ENCODE assay signal across 1 cellular context in the genomic region with DNA sequence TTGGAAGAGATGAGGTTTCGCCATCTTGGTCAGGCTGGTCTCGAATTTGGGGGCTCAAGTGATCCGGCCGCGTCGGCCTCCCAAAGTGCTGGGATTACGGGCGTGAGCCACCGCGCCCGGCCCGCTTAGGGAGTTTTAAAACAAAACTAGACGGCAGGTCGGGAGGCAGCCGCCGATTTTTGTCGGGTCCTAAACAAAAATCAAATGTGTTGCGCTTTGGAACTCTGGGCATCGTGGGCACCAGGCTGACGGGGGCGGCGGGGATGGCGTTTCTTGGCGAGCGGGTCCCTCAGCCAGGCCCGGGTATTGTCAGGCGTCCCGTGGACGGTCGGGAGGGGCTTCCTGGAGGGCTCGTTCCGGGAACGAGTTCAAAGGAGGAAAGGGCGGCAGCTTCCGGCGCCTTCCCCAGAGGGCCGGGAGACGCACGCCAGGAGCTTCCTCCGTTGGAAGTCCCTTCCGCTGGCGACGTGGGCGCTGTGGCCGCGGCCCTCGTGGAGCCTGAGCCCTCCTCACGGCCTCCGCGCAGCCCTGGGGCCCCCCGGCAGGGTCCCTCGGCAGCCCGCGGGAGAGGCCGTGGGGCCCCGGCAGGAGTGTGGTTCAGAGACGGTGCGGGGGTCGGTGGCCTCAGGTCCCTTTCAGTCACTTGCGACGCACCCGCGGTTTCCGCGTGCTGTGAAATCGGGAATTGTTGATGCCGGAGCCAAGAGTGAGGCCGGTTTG.
TF ChIP-seq lines count a peak whose summit lies in the region.

No MANE protein-coding gene starts in this region.

TF ChIP-seq in HepG2, 621 proteins besides CTCF, POLR2A, EP300 and RAD21 (continued from another document and continues in another):
- TF ChIP-seq, protein P1, sequence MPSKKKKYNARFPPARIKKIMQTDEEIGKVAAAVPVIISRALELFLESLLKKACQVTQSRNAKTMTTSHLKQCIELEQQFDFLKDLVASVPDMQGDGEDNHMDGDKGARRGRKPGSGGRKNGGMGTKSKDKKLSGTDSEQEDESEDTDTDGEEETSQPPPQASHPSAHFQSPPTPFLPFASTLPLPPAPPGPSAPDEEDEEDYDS (CRISPR knock-in tag; IDR thresholded peaks at IDR 0.05): peak; percentile 73
- TF ChIP-seq, protein P2, sequence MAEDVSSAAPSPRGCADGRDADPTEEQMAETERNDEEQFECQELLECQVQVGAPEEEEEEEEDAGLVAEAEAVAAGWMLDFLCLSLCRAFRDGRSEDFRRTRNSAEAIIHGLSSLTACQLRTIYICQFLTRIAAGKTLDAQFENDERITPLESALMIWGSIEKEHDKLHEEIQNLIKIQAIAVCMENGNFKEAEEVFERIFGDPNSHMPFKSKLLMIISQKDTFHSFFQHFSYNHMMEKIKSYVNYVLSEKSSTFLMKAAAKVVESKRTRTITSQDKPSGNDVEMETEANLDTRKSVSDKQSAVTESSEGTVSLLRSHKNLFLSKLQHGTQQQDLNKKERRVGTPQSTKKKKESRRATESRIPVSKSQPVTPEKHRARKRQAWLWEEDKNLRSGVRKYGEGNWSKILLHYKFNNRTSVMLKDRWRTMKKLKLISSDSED (CRISPR knock-in tag; IDR thresholded peaks at IDR 0.05): no peak
- TF ChIP-seq MXI1 (IDR thresholded peaks at IDR 0.05; ENCODE audit: borderline replicate concordance, low read depth, low read length) (no peak), XBP1 (CRISPR knock-in tag; IDR thresholded peaks at IDR 0.05) (no peak), ZSCAN25 (CRISPR knock-in tag; IDR thresholded peaks at IDR 0.05) (no peak), EZH2 (conservative IDR thresholded peaks at IDR 0.05; ENCODE audit: low read depth, low read length) (no peak), HOXD1 (CRISPR knock-in tag; IDR thresholded peaks at IDR 0.05) (no peak), GABPB1 (CRISPR knock-in tag; IDR thresholded peaks at IDR 0.05) (peak; percentile 91), CEBPB (IDR thresholded peaks at IDR 0.05; ENCODE audit: borderline replicate concordance, low read depth, low read length) (no peak), SRSF9 (IDR thresholded peaks at IDR 0.05; ENCODE audit: borderline replicate concordance, insufficient read depth, low read depth, low read length, poor library complexity, severe bottlenecking) (no peak), ZNF644 (CRISPR knock-in tag; IDR thresholded peaks at IDR 0.05; ENCODE audit: low read depth) (no peak), ATAD3A (CRISPR knock-in tag; IDR thresholded peaks at IDR 0.05) (no peak), ZNF570 (CRISPR knock-in tag; IDR thresholded peaks at IDR 0.05; ENCODE audit: borderline replicate concordance) (no peak), BCL6 (CRISPR knock-in tag; IDR thresholded peaks at IDR 0.05) (peak; percentile 42; the same call in 1 of the 2 replicates)
- TF ChIP-seq, protein P3, sequence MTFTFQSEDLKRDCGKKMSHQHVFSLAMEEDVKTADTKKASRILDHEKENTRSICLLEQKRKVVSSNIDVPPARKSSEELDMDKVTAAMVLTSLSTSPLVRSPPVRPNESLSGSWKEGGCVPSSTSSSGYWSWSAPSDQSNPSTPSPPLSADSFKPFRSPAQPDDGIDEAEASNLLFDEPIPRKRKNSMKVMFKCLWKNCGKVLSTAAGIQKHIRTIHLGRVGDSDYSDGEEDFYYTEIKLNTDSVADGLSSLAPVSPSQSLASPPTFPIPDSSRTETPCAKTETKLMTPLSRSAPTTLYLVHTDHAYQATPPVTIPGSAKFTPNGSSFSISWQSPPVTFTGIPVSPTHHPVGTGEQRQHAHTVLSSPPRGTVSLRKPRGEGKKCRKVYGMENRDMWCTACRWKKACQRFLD (CRISPR knock-in tag; IDR thresholded peaks at IDR 0.05; ENCODE audit: borderline replicate concordance): no peak
- TF ChIP-seq, protein P4, sequence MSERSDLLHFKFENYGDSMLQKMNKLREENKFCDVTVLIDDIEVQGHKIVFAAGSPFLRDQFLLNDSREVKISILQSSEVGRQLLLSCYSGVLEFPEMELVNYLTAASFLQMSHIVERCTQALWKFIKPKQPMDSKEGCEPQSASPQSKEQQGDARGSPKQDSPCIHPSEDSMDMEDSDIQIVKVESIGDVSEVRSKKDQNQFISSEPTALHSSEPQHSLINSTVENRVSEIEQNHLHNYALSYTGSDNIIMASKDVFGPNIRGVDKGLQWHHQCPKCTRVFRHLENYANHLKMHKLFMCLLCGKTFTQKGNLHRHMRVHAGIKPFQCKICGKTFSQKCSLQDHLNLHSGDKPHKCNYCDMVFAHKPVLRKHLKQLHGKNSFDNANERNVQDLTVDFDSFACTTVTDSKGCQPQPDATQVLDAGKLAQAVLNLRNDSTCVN (CRISPR knock-in tag; IDR thresholded peaks at IDR 0.05; ENCODE audit: borderline replicate concordance): peak; percentile 32; the same call in 1 of the 2 replicates
- TF ChIP-seq, protein P5, sequence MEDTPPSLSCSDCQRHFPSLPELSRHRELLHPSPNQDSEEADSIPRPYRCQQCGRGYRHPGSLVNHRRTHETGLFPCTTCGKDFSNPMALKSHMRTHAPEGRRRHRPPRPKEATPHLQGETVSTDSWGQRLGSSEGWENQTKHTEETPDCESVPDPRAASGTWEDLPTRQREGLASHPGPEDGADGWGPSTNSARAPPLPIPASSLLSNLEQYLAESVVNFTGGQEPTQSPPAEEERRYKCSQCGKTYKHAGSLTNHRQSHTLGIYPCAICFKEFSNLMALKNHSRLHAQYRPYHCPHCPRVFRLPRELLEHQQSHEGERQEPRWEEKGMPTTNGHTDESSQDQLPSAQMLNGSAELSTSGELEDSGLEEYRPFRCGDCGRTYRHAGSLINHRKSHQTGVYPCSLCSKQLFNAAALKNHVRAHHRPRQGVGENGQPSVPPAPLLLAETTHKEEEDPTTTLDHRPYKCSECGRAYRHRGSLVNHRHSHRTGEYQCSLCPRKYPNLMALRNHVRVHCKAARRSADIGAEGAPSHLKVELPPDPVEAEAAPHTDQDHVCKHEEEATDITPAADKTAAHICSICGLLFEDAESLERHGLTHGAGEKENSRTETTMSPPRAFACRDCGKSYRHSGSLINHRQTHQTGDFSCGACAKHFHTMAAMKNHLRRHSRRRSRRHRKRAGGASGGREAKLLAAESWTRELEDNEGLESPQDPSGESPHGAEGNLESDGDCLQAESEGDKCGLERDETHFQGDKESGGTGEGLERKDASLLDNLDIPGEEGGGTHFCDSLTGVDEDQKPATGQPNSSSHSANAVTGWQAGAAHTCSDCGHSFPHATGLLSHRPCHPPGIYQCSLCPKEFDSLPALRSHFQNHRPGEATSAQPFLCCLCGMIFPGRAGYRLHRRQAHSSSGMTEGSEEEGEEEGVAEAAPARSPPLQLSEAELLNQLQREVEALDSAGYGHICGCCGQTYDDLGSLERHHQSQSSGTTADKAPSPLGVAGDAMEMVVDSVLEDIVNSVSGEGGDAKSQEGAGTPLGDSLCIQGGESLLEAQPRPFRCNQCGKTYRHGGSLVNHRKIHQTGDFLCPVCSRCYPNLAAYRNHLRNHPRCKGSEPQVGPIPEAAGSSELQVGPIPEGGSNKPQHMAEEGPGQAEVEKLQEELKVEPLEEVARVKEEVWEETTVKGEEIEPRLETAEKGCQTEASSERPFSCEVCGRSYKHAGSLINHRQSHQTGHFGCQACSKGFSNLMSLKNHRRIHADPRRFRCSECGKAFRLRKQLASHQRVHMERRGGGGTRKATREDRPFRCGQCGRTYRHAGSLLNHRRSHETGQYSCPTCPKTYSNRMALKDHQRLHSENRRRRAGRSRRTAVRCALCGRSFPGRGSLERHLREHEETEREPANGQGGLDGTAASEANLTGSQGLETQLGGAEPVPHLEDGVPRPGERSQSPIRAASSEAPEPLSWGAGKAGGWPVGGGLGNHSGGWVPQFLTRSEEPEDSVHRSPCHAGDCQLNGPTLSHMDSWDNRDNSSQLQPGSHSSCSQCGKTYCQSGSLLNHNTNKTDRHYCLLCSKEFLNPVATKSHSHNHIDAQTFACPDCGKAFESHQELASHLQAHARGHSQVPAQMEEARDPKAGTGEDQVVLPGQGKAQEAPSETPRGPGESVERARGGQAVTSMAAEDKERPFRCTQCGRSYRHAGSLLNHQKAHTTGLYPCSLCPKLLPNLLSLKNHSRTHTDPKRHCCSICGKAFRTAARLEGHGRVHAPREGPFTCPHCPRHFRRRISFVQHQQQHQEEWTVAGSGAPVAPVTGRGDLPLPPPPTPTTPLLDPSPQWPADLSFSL (CRISPR knock-in tag; IDR thresholded peaks at IDR 0.05): no peak
- TF ChIP-seq, protein P6, sequence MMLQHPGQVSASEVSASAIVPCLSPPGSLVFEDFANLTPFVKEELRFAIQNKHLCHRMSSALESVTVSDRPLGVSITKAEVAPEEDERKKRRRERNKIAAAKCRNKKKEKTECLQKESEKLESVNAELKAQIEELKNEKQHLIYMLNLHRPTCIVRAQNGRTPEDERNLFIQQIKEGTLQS (CRISPR knock-in tag; IDR thresholded peaks at IDR 0.05): no peak
- TF ChIP-seq, protein P7, sequence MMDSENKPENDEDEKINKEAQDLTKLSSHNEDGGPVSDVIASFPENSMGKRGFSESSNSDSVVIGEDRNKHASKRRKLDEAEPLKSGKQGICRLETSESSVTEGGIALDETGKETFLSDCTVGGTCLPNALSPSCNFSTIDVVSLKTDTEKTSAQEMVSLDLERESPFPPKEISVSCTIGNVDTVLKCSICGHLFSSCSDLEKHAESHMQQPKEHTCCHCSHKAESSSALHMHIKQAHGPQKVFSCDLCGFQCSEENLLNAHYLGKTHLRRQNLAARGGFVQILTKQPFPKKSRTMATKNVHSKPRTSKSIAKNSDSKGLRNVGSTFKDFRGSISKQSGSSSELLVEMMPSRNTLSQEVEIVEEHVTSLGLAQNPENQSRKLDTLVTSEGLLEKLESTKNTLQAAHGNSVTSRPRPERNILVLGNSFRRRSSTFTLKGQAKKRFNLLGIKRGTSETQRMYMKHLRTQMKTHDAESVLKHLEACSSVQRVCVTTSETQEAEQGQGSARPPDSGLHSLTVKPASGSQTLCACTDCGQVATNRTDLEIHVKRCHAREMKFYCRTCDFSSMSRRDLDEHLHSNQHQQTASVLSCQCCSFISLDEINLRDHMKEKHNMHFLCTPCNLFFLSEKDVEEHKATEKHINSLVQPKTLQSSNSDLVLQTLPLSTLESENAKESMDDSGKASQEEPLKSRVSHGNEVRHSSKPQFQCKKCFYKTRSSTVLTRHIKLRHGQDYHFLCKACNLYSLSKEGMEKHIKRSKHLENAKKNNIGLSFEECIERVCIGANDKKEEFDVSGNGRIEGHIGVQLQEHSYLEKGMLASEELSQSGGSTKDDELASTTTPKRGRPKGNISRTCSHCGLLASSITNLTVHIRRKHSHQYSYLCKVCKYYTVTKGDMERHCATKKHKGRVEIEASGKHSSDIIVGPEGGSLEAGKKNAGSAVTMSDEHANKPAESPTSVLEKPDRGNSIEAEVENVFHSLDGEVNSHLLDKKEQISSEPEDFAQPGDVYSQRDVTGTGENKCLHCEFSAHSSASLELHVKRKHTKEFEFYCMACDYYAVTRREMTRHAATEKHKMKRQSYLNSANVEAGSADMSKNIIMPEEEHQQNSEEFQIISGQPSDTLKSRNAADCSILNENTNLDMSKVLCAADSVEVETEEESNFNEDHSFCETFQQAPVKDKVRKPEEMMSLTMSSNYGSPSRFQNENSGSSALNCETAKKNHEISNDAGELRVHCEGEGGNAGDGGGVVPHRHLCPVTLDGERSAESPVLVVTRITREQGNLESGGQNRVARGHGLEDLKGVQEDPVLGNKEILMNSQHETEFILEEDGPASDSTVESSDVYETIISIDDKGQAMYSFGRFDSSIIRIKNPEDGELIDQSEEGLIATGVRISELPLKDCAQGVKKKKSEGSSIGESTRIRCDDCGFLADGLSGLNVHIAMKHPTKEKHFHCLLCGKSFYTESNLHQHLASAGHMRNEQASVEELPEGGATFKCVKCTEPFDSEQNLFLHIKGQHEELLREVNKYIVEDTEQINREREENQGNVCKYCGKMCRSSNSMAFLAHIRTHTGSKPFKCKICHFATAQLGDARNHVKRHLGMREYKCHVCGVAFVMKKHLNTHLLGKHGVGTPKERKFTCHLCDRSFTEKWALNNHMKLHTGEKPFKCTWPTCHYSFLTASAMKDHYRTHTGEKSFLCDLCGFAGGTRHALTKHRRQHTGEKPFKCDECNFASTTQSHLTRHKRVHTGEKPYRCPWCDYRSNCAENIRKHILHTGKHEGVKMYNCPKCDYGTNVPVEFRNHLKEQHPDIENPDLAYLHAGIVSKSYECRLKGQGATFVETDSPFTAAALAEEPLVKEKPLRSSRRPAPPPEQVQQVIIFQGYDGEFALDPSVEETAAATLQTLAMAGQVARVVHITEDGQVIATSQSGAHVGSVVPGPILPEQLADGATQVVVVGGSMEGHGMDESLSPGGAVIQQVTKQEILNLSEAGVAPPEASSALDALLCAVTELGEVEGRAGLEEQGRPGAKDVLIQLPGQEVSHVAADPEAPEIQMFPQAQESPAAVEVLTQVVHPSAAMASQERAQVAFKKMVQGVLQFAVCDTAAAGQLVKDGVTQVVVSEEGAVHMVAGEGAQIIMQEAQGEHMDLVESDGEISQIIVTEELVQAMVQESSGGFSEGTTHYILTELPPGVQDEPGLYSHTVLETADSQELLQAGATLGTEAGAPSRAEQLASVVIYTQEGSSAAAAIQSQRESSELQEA (CRISPR knock-in tag; IDR thresholded peaks at IDR 0.05; ENCODE audit: not compliant biosample characterization): no peak
- TF ChIP-seq, protein P8, sequence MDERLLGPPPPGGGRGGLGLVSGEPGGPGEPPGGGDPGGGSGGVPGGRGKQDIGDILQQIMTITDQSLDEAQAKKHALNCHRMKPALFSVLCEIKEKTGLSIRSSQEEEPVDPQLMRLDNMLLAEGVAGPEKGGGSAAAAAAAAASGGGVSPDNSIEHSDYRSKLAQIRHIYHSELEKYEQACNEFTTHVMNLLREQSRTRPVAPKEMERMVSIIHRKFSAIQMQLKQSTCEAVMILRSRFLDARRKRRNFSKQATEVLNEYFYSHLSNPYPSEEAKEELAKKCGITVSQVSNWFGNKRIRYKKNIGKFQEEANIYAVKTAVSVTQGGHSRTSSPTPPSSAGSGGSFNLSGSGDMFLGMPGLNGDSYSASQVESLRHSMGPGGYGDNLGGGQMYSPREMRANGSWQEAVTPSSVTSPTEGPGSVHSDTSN (CRISPR knock-in tag; IDR thresholded peaks at IDR 0.05): no peak
- TF ChIP-seq, protein P9, sequence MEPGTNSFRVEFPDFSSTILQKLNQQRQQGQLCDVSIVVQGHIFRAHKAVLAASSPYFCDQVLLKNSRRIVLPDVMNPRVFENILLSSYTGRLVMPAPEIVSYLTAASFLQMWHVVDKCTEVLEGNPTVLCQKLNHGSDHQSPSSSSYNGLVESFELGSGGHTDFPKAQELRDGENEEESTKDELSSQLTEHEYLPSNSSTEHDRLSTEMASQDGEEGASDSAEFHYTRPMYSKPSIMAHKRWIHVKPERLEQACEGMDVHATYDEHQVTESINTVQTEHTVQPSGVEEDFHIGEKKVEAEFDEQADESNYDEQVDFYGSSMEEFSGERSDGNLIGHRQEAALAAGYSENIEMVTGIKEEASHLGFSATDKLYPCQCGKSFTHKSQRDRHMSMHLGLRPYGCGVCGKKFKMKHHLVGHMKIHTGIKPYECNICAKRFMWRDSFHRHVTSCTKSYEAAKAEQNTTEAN (CRISPR knock-in tag; conservative IDR thresholded peaks at IDR 0.05): 0 out of 2 replicates have a peak, but pooled peaks have one; percentile 52
